In genomic region chr22:20581503-20582170, GRCh38 we compare ENCODE assay signal across 22 cellular contexts.
DNase-seq lines count a peak whose midpoint lies in the region; ATAC-seq, FAIRE-seq and TF ChIP-seq lines count a peak whose summit lies in the region.
"Had no signal": no experiment of that assay in that cellular context is flagged by ENCODE, and none has a peak within 500 bp of the region (broad histone marks: within the 10 kb centered on the region; RNA-seq: fewer than 3 reads in every experiment).

No MANE protein-coding gene starts in this region.

- H3K36me3 ChIP-seq in Karpas-422 (ENCODE audit: insufficient read depth, low read length) (peaks cover 2% of the 10 kb centered on the region; the same call in 1 of the 2 replicates), K562 (ENCODE audit: control insufficient read depth, insufficient read depth, low read length) (peaks cover 99% of the 10 kb centered on the region)
- H3K36me3 ChIP-seq: neural progenitor cell had no signal

- TF ChIP-seq RAD21 in K562 (CRISPR knock-in tag; conservative IDR thresholded peaks at IDR 0.05 in 1 of 2, IDR thresholded peaks at IDR 0.05 in 1 of 2) = no peak

- H3K9me3 Mint-ChIP-seq in activated CD8-positive, alpha-beta memory T cell treated with anti-CD3 and anti-CD28 coated beads, Interleukin-2, amount 10 ng/mL, durations not matched to agents 7 days and 5 days (ENCODE audit: low read depth) = no peaks in the 10 kb centered on the region
- H3K9me3 Mint-ChIP-seq: neural progenitor cell had no signal

- POLR2A ChIA-PET in K562 (lab: Yijun Ruan, JAX) = interaction anchor here (0.6 to 68.9 kb wide), 9 partner anchors 10 to 275 kb away, joined by 3 to 1693 read pairs (median 4); partner anchors contain the start of gene MED15

- H4K20me1 ChIP-seq in Karpas-422 (ENCODE audit: insufficient read depth, low read depth, low read length) (peaks cover 17% of the 10 kb centered on the region), K562 (replicated peaks; ENCODE audit: control insufficient read depth, insufficient read depth, low read length) (peaks cover 50% of the 10 kb centered on the region)

- H3K27ac ChIP-seq in Karpas-422 (ENCODE audit: low read length) = peak overlapping the region; percentile 61; the same call in 1 of the 2 replicates
- no peak overlapping the region for H3K27ac ChIP-seq in K562 (ENCODE audit: extremely low read depth, low read depth, low read length)
- H3K27ac ChIP-seq: brain microvascular endothelial cell, GM23248, neural progenitor cell had no signal

- peaks cover 25% of the 10 kb centered on the region for H3K4me1 ChIP-seq in Karpas-422 (ENCODE audit: low read length)
- H3K4me1 ChIP-seq in K562 (replicated peaks in 1 of 2; ENCODE audit: control insufficient read depth in 2 of 2, insufficient read depth in 2 of 2, low read length in 2 of 2) = peaks cover 10 to 67% of the 10 kb centered on the region in 2 experiments
- H3K4me1 ChIP-seq: BE2C, neural progenitor cell had no signal

- ATAC-seq in activated CD8-positive, alpha-beta memory T cell treated with anti-CD3 and anti-CD28 coated beads, Interleukin-2, amount 10 ng/mL, durations not matched to agents 7 days and 5 days = no peak
- ATAC-seq in K562 = peak; percentile 1; the same call in 1 of the 3 replicates
- ATAC-seq: left lobe of liver had no signal

- CTCF ChIA-PET in activated CD8-positive, alpha-beta memory T cell treated with anti-CD3 and anti-CD28 coated beads, Interleukin-2, amount 10 ng/mL, durations not matched to agents 7 days and 5 days (lab: Charles Lee) = interaction anchor here (0.9 kb wide), 1 partner anchor 18 kb away, joined by 3 read pairs; no protein-coding TSS in a partner anchor
- CTCF ChIA-PET in K562 (lab: Yijun Ruan, JAX; ENCODE audit: low intra/inter-chr PET ratio) = interaction anchor here (0.9 kb wide), 1 partner anchor 202 kb away, joined by 3 read pairs; no protein-coding TSS in a partner anchor

- H3K9me3 ChIP-seq in Karpas-422 (ENCODE audit: low read length) (no peaks in the 10 kb centered on the region), K562 (replicated peaks; ENCODE audit: control insufficient read depth, insufficient read depth, low read depth, low read length) (no peaks in the 10 kb centered on the region)
- H3K9me3 ChIP-seq: BE2C had no signal

- DNase-seq in activated CD8-positive, alpha-beta memory T cell treated with anti-CD3 and anti-CD28 coated beads, Interleukin-2, amount 10 ng/mL, durations not matched to agents 7 days and 5 days = no peak
- DNase-seq in activated CD8-positive, alpha-beta memory T cell treated with anti-CD3 and anti-CD28 coated beads, Interleukin-2, amount 50 U/mL, for 4 hours = no peak
- DNase-seq in Karpas-422 (no peak), K562 (ENCODE audit: extremely low read depth in 1 of 4, low spot score in 3 of 4) (peak in 2 of 4 experiments; percentile 75 to 81), occipital lobe (lab: John Stamatoyannopoulos, UW) (peak; percentile 31), iPS-NIHi11 (ENCODE audit: low spot score) (no peak), AG08395 (ENCODE audit: low spot score) (no peak), OCI-M1 (lab: John Stamatoyannopoulos, UW) (no peak)
- DNase-seq: 8988T; BE2C; brain microvascular endothelial cell; cortex of kidney; GM23248; midbrain; NCI-H1092; NCI-H2029 treated with DMSO at 0.1 percent for 48 hours; NCI-H510A; RPMI8226; stimulated activated CD4-positive, alpha-beta T cell treated with anti-CD3 and anti-CD28 coated beads, Interleukin-4, amount 100 ng/mL, for 4 hours; T-helper 9 cell had no signal

- H3K27me3 ChIP-seq in Karpas-422 (ENCODE audit: low read length) = no peaks in the 10 kb centered on the region
- no peaks in the 10 kb centered on the region for H3K27me3 ChIP-seq in K562 (ENCODE audit: control insufficient read depth in 2 of 2, insufficient read depth in 2 of 2, low read length in 2 of 2)
- H3K27me3 ChIP-seq: BE2C, brain microvascular endothelial cell, neural progenitor cell had no signal

- no peak for TF ChIP-seq EP300 in K562 (IDR thresholded peaks at IDR 0.05; ENCODE audit: low read length)

- no peak overlapping the region for H3K4me3 Mint-ChIP-seq in activated CD8-positive, alpha-beta memory T cell treated with anti-CD3 and anti-CD28 coated beads, Interleukin-2, amount 10 ng/mL, durations not matched to agents 7 days and 5 days
- H3K4me3 Mint-ChIP-seq: neural progenitor cell had no signal

- BruUV-seq in K562 (replicated peaks; lab: Mats Ljungman, UMichigan) = no TSS peak

- 83% methylated on average over 7 of the region's 7 CpGs for WGBS in K562 (ENCODE audit: insufficient coverage, low coverage, missing lambda C conversion rate)

- H3K9ac ChIP-seq in Karpas-422 (ENCODE audit: low read length) = no peak overlapping the region
- H3K9ac ChIP-seq in K562 (ENCODE audit: insufficient read depth in 1 of 2, low read depth in 2 of 2, low read length in 2 of 2) = peak overlapping the region in 1 of 2 experiments; percentile 45; a peak in 2 of 4 replicates
- H3K9ac ChIP-seq: GM23248, neural progenitor cell had no signal

- TF ChIP-seq POLR2A in K562 (conservative IDR thresholded peaks at IDR 0.05) = no peak; the same call in none of the 2 replicates

- in situ Hi-C loops in K562 (cut with MboI) = no loop called here

- H3K4me2 ChIP-seq in Karpas-422 (ENCODE audit: low read depth, low read length, poor library complexity, severe bottlenecking) (no peak overlapping the region), K562 (ENCODE audit: insufficient read depth, low read length) (no peak overlapping the region)
- H3K4me2 ChIP-seq: neural progenitor cell had no signal

- H3K9me2 ChIP-seq in Karpas-422 (replicated peaks; ENCODE audit: insufficient read depth, low read length) = no peaks in the 10 kb centered on the region

- no peak overlapping the region for H3K4me3 ChIP-seq in Karpas-422 (ENCODE audit: low read length)
- H3K4me3 ChIP-seq in K562 = no peak overlapping the region
- H3K4me3 ChIP-seq: GM23248, neural progenitor cell had no signal

- peak overlapping the region; percentile 28 for H3K27ac Mint-ChIP-seq in activated CD8-positive, alpha-beta memory T cell treated with anti-CD3 and anti-CD28 coated beads, Interleukin-2, amount 10 ng/mL, durations not matched to agents 7 days and 5 days
- H3K27ac Mint-ChIP-seq: neural progenitor cell had no signal

- peaks cover 23% of the 10 kb centered on the region for H3K36me3 Mint-ChIP-seq in activated CD8-positive, alpha-beta memory T cell treated with anti-CD3 and anti-CD28 coated beads, Interleukin-2, amount 10 ng/mL, durations not matched to agents 7 days and 5 days

- H2AFZ ChIP-seq in Karpas-422 (ENCODE audit: low read length) (no peak overlapping the region), K562 (ENCODE audit: low read depth, low read length) (no peak overlapping the region)
- H2AFZ ChIP-seq: GM23248, neural progenitor cell had no signal

- H3K79me2 ChIP-seq in Karpas-422 (ENCODE audit: low read length) (no peaks in the 10 kb centered on the region), K562 (ENCODE audit: control insufficient read depth, insufficient read depth, low read length) (no peaks in the 10 kb centered on the region)

- peaks cover 22% of the 10 kb centered on the region for H3K9me1 ChIP-seq in K562 (ENCODE audit: control insufficient read depth, insufficient read depth, low read length)

- intact Hi-C loops in K562 (cut with micrococcal nuclease) = no loop called here

- TF ChIP-seq CTCF in K562 (IDR thresholded peaks at IDR 0.05 in 2 of 3, conservative IDR thresholded peaks at IDR 0.05 in 1 of 3; ENCODE audit: insufficient read depth in 2 of 3, low read depth in 1 of 3, low read length in 3 of 3) = peak in 1 of 3 experiments; percentile 36; a peak in 1 of 6 replicates

- H3K27me3 Mint-ChIP-seq in activated CD8-positive, alpha-beta memory T cell treated with anti-CD3 and anti-CD28 coated beads, Interleukin-2, amount 10 ng/mL, durations not matched to agents 7 days and 5 days = no peaks in the 10 kb centered on the region

- FAIRE-seq in K562 (lab: Jason Lieb, UNC) = no peak

- H3K4me1 Mint-ChIP-seq in activated CD8-positive, alpha-beta memory T cell treated with anti-CD3 and anti-CD28 coated beads, Interleukin-2, amount 10 ng/mL, durations not matched to agents 7 days and 5 days = peaks cover 1% of the 10 kb centered on the region

TF ChIP-seq in K562, 482 proteins besides CTCF, POLR2A, EP300 and RAD21 (continues in another document):
- no peak for TF ChIP-seq ZBTB33 (CRISPR knock-in tag; IDR thresholded peaks at IDR 0.05)
- TF ChIP-seq ZNF551 (CRISPR knock-in tag; IDR thresholded peaks at IDR 0.05) = no peak
- TF ChIP-seq DNMT1 (IDR thresholded peaks at IDR 0.05) = no peak
- no peak for TF ChIP-seq PATZ1 (CRISPR knock-in tag; IDR thresholded peaks at IDR 0.05; ENCODE audit: borderline replicate concordance)
